Comparison of ENCODE assay signal across 6 cellular contexts in genomic region chr15:68003297-68003696, GRCh38.
"Had no signal": no experiment of that assay in that cellular context is flagged by ENCODE, and none has a peak within 500 bp of the region (broad histone marks: within the 10 kb centered on the region; RNA-seq: fewer than 3 reads in every experiment).

No MANE protein-coding gene starts in this region.

- H3K9ac ChIP-seq: GM23248 had no signal

- H3K27ac ChIP-seq: GM23248 had no signal

- H3K4me3 ChIP-seq: GM23248 had no signal

- H2AFZ ChIP-seq: GM23248 had no signal

- FAIRE-seq: H1, H54, HTR-8/SVneo had no signal

- DNase-seq: GM23248, H9, HCEC 1CT had no signal
